1 cellular context compared by ENCODE assay signal in genomic region chr9:137459147-137459600, GRCh38.
TF ChIP-seq lines count a peak whose summit lies in the region.

A gene with protein sequence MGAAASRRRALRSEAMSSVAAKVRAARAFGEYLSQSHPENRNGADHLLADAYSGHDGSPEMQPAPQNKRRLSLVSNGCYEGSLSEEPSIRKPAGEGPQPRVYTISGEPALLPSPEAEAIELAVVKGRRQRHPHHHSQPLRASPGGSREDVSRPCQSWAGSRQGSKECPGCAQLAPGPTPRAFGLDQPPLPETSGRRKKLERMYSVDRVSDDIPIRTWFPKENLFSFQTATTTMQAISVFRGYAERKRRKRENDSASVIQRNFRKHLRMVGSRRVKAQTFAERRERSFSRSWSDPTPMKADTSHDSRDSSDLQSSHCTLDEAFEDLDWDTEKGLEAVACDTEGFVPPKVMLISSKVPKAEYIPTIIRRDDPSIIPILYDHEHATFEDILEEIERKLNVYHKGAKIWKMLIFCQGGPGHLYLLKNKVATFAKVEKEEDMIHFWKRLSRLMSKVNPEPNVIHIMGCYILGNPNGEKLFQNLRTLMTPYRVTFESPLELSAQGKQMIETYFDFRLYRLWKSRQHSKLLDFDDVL (minus strand): TSS chr9:137459334. CDS start chr9:137459102, 232 bp downstream.

TF ChIP-seq in GM12878, 131 proteins besides CTCF, POLR2A, EP300 and RAD21 (continued from another document):
- TF ChIP-seq TAF1 (IDR thresholded peaks at IDR 0.05; ENCODE audit: borderline replicate concordance, low read depth, low read length) (0 out of 2 replicates have a peak, but pooled peaks have one; percentile 27), TARDBP (IDR thresholded peaks at IDR 0.05; ENCODE audit: borderline replicate concordance) (no peak), YY1 (IDR thresholded peaks at IDR 0.05; ENCODE audit: low read depth, low read length) (peak; percentile 26; the same call in 1 of the 2 replicates)
